ENCODE assay signal across 2 cellular contexts in genomic region chr16:67837190-67837589, GRCh38. TPM values are rescaled to one million over a fixed set of nuclear protein-coding genes. Genes with fewer than 3 reads are reported as not detected.
"Had no signal": no experiment of that assay in that cellular context is flagged by ENCODE, and none has a peak within 500 bp of the region (broad histone marks: within the 10 kb centered on the region; RNA-seq: fewer than 3 reads in every experiment).

No MANE protein-coding gene starts in this region.

RNA-seq across cellular contexts. Expression of gene TSNAXIP1, which starts 30.5 kb away (rescaled TPM):
- polyA plus RNA-seq: immature natural killer cell; naive thymus-derived CD4-positive, alpha-beta T cell had no signal
